ENCODE assay signal across 8 cellular contexts in the genomic region with DNA sequence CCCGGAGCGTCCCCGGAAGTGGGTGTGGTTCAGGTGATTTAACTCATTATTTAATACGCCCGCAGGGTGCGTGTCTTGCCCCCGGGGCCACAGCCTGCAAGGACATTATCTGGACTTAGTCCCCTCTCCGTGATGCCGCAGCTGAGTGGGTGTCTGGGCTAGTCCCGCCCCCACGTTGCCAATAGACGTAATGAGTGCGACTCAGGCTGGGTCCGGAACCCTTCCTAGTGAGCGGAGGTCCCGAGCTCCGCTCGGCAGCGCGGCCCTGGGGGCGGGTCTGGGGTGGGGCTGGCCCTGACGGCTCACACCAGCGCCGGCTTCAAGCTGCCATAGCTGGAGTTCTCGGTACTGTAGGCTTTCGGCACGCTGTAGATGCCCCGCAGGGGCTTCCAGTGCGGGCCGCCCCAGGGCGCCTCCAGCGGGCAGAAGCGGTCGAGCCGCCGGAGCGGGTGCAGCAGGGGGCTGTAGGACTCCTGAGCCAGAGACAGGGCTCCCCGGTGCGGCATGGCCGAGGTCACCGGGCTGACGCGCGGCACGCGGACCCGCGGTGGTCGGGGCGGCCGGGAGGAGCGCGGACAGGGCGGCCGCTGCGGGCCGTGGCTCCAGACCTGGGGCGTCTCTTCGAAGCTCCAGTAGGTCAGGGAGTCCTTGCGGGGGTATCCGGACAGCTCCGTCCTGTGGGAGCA. TPM values are rescaled to one million over a fixed set of nuclear protein-coding genes. Genes with fewer than 3 reads are reported as not detected.
DNase-seq lines count a peak whose midpoint lies in the region; ATAC-seq and TF ChIP-seq lines count a peak whose summit lies in the region.

No MANE protein-coding gene starts in this region.

- WGBS in gastroesophageal sphincter (ENCODE audit: low coverage in 1 of 2), 2 donors, result 0% methylated on average over 2 of the region's 62 CpGs; no CpG with 5 or more reads in 1 of the 2 donors

- no peak for TF ChIP-seq POLR2A in gastroesophageal sphincter (IDR thresholded peaks at IDR 0.05)

- no peaks in the 10 kb centered on the region for H3K36me3 ChIP-seq in CD4-positive, CD25-positive, alpha-beta regulatory T cell (ENCODE audit: control insufficient read depth, insufficient read depth, low read length)
- H3K36me3 ChIP-seq in gastroesophageal sphincter, result peaks cover 0 to 36% of the 10 kb centered on the region in 2 donors

- H3K27ac Mint-ChIP-seq in CD4-positive, CD25-positive, alpha-beta regulatory T cell, result peak overlapping the region in 2 of 3 donors; percentile 59 to 79
- no peak overlapping the region for H3K27ac Mint-ChIP-seq in progenitor cell of endocrine pancreas

- TF ChIP-seq CTCF in RWPE1 (conservative IDR thresholded peaks at IDR 0.05; ENCODE audit: low read depth) (peak; percentile 71), gastroesophageal sphincter (IDR thresholded peaks at IDR 0.05) (peak in 3 of 4 experiments; percentile 31 to 57 (median 57)), progenitor cell of endocrine pancreas (IDR thresholded peaks at IDR 0.05; ENCODE audit: unreplicated experiment) (peak; percentile 66)

- peak overlapping the region; percentile 66 for H3K4me3 ChIP-seq in CD4-positive, CD25-positive, alpha-beta regulatory T cell (ENCODE audit: low read depth, low read length)
- peak overlapping the region; percentile 25 to 53 for H3K4me3 ChIP-seq in gastroesophageal sphincter

- peaks cover 31% of the 10 kb centered on the region for H3K4me1 ChIP-seq in CD4-positive, CD25-positive, alpha-beta regulatory T cell (ENCODE audit: control insufficient read depth, insufficient read depth, low read length, poor library complexity, severe bottlenecking)
- H3K4me1 ChIP-seq in gastroesophageal sphincter, result peaks cover 0 to 27% (median 7%) of the 10 kb centered on the region in 3 donors

- peak overlapping the region; percentile 80 to 94 (median 92) for H3K4me3 Mint-ChIP-seq in CD4-positive, CD25-positive, alpha-beta regulatory T cell
- H3K4me3 Mint-ChIP-seq in progenitor cell of endocrine pancreas (ENCODE audit: low read depth), result peak overlapping the region; percentile 35

- peak overlapping the region; percentile 49 for H3K27ac ChIP-seq in CD4-positive, CD25-positive, alpha-beta regulatory T cell (ENCODE audit: insufficient read depth, low read length, poor library complexity, severe bottlenecking)
- peak overlapping the region; percentile 65 for H3K27ac ChIP-seq in RWPE1
- H3K27ac ChIP-seq in gastroesophageal sphincter, result peak overlapping the region in 1 of 4 donors; percentile 27

- ATAC-seq in CD4-positive, CD25-positive, alpha-beta regulatory T cell (ENCODE audit: low read depth in 2 of 2), result peak; percentile 85
- ATAC-seq in gastroesophageal sphincter, result peak; percentile 70

- CTCF ChIA-PET in HEK293T (lab: Yijun Ruan, JAX) (interaction anchor here (0.7 to 1.3 kb wide), 2 partner anchors 10 to 24 kb away, joined by 3 to 5 read pairs; partner anchors contain the start of genes GYS1 and RUVBL2), RWPE1 (lab: Yijun Ruan, JAX) (no interaction called here)

- H3K27me3 ChIP-seq in CD4-positive, CD25-positive, alpha-beta regulatory T cell (ENCODE audit: control insufficient read depth, insufficient read depth, low read length), result no peaks in the 10 kb centered on the region
- peaks cover 54% of the 10 kb centered on the region for H3K27me3 ChIP-seq in gastroesophageal sphincter

- POLR2A ChIA-PET in HEK293T (lab: Yijun Ruan, JAX), result interaction anchor here (0.6 kb wide), 1 partner anchor 908 kb away, joined by 3 read pairs; no protein-coding TSS in a partner anchor
- POLR2A ChIA-PET in RWPE1 (lab: Yijun Ruan, JAX; ENCODE audit: low non-redundant PET), result no interaction called here

- peaks cover 7 to 39% (median 15%) of the 10 kb centered on the region in 4 donors for H3K4me1 Mint-ChIP-seq in CD4-positive, CD25-positive, alpha-beta regulatory T cell
- H3K4me1 Mint-ChIP-seq in progenitor cell of endocrine pancreas (ENCODE audit: low read depth), result peaks cover 3% of the 10 kb centered on the region

- DNase-seq in CD4-positive, CD25-positive, alpha-beta regulatory T cell, result peak; percentile 59 to 72 (median 69)
- DNase-seq in HEK293T (ENCODE audit: extremely low spot score), result peak; percentile 69
- DNase-seq in RWPE1 (ENCODE audit: low spot score), result no peak
- DNase-seq in activated gamma-delta T cell (lab: John Stamatoyannopoulos, UW), result peak; percentile 52
- peak; percentile 59 for DNase-seq in progenitor cell of endocrine pancreas (ENCODE audit: low spot score, unreplicated experiment)
- DNase-seq in NCI-H2029 (lab: John Stamatoyannopoulos, UW), result no peak
- DNase-seq in NCI-H446 treated with DMSO at 0.1 percent for 48 hours (lab: John Stamatoyannopoulos, UW), result no peak

- no peaks in the 10 kb centered on the region for H3K9me3 ChIP-seq in CD4-positive, CD25-positive, alpha-beta regulatory T cell (ENCODE audit: control insufficient read depth in 2 of 2, low read length in 2 of 2)
- no peaks in the 10 kb centered on the region for H3K9me3 ChIP-seq in gastroesophageal sphincter

- H3K36me3 Mint-ChIP-seq in CD4-positive, CD25-positive, alpha-beta regulatory T cell, result peaks cover 3% of the 10 kb centered on the region
- peaks cover 13% of the 10 kb centered on the region for H3K36me3 Mint-ChIP-seq in progenitor cell of endocrine pancreas (ENCODE audit: insufficient read depth)

- TF ChIP-seq EP300 in gastroesophageal sphincter (IDR thresholded peaks at IDR 0.05), result no peak

- peaks cover 10% of the 10 kb centered on the region for H3K27me3 Mint-ChIP-seq in CD4-positive, CD25-positive, alpha-beta regulatory T cell
- H3K27me3 Mint-ChIP-seq in progenitor cell of endocrine pancreas, result peaks cover 45% of the 10 kb centered on the region

- H3K9me3 Mint-ChIP-seq in CD4-positive, CD25-positive, alpha-beta regulatory T cell, result peaks cover 0 to 1% (median 0%) of the 10 kb centered on the region in 7 donors
- H3K9me3 Mint-ChIP-seq in progenitor cell of endocrine pancreas (ENCODE audit: low read depth), result no peaks in the 10 kb centered on the region

TF ChIP-seq in HEK293T, 16 proteins besides CTCF, POLR2A, EP300 and RAD21:
- TF ChIP-seq LEF1 (IDR thresholded peaks at IDR 0.05; ENCODE audit: borderline replicate concordance) (peak; percentile 33; the same call in 1 of the 2 replicates), ARNT (IDR thresholded peaks at IDR 0.05) (no peak), L3MBTL2 (conservative IDR thresholded peaks at IDR 0.05) (0 out of 2 replicates have a peak, but pooled peaks have one; percentile 8)

RNA-seq across cellular contexts. Expression of gene LHB, which starts 0.9 kb away (rescaled TPM):
- not detected for total RNA-seq in CD4-positive, CD25-positive, alpha-beta regulatory T cell
- polyA plus RNA-seq in CD4-positive, CD25-positive, alpha-beta regulatory T cell, result not detected
- not detected for total RNA-seq in gastroesophageal sphincter
- total RNA-seq in progenitor cell of endocrine pancreas, result not detected in 2 replicates

RNA-seq across cellular contexts. Expression of gene CGB3, which starts 6.3 kb away (rescaled TPM):
- not detected for total RNA-seq in CD4-positive, CD25-positive, alpha-beta regulatory T cell
- polyA plus RNA-seq in CD4-positive, CD25-positive, alpha-beta regulatory T cell, result not detected
- total RNA-seq in gastroesophageal sphincter (not detected), progenitor cell of endocrine pancreas (not detected in 2 replicates)

RNA-seq across cellular contexts. Expression of gene CGB2, which starts 13.9 kb away (rescaled TPM):
- total RNA-seq in CD4-positive, CD25-positive, alpha-beta regulatory T cell, result not detected
- not detected for polyA plus RNA-seq in CD4-positive, CD25-positive, alpha-beta regulatory T cell
- total RNA-seq in gastroesophageal sphincter (not detected), progenitor cell of endocrine pancreas (not detected in 2 replicates)

RNA-seq across cellular contexts. Expression of gene CGB1, which starts 18.9 kb away (rescaled TPM):
- not detected for total RNA-seq in CD4-positive, CD25-positive, alpha-beta regulatory T cell
- not detected for polyA plus RNA-seq in CD4-positive, CD25-positive, alpha-beta regulatory T cell
- total RNA-seq in gastroesophageal sphincter (not detected), progenitor cell of endocrine pancreas (not detected in 2 replicates)

RNA-seq across cellular contexts. Expression of gene RUVBL2, which starts 24.1 kb away (rescaled TPM):
- 18.5 TPM for total RNA-seq in CD4-positive, CD25-positive, alpha-beta regulatory T cell
- polyA plus RNA-seq in CD4-positive, CD25-positive, alpha-beta regulatory T cell, result 10 to 100 TPM; 49.1 to 60.2 (median 52.9) TPM
- total RNA-seq in gastroesophageal sphincter (10 to 100 TPM; 69.4 to 96.5 (median 84.2) TPM), progenitor cell of endocrine pancreas (81.5 and 83.0 TPM in 2 replicates)

Comparison
In these comparisons a context has a peak if more than half of its experiments do, and no peak if none do; other contexts are left out.
1. DNase-seq: peak in CD4-positive, CD25-positive, alpha-beta regulatory T cell (3 of 3), HEK293T (single experiment), activated gamma-delta T cell (single experiment) and progenitor cell of endocrine pancreas (single experiment); none in RWPE1 (single experiment), NCI-H2029 (single experiment) and NCI-H446 treated with DMSO at 0.1 percent for 48 hours (single experiment).
2. Peak in every context shown above with its lines, with median percentiles within 50 percentile points of each other: CTCF ChIP-seq.